In genomic region chr17:28950017-28950751, GRCh38 we compare ENCODE assay signal across 8 cellular contexts. TPM values are rescaled to one million over a fixed set of nuclear protein-coding genes. Genes with fewer than 3 reads are reported as not detected.
DNase-seq lines count a peak whose midpoint lies in the region; ATAC-seq and TF ChIP-seq lines count a peak whose summit lies in the region.

No MANE protein-coding gene starts in this region.

- peak overlapping the region; percentile 54 for H3K4me3 ChIP-seq in mucosa of descending colon

- H3K9me3 ChIP-seq in mucosa of descending colon, result no peaks in the 10 kb centered on the region

- H3K4me1 ChIP-seq in mucosa of descending colon (ENCODE audit: low read depth), result peaks cover 26% of the 10 kb centered on the region

- H3K27me3 Mint-ChIP-seq in endothelial cell (ENCODE audit: unreplicated experiment), result peaks cover 2% of the 10 kb centered on the region

- H3K36me3 Mint-ChIP-seq in endothelial cell (ENCODE audit: low read depth, unreplicated experiment), result peaks cover 24% of the 10 kb centered on the region

- POLR2A ChIA-PET in GM10248 (lab: Yijun Ruan, JAX), result interaction anchor here (0.8 to 3.8 kb wide), 2 partner anchors 24 to 223 kb away, joined by 4 to 20 read pairs; partner anchors contain the start of gene TLCD1

- H3K9me3 Mint-ChIP-seq in endothelial cell (ENCODE audit: unreplicated experiment), result no peaks in the 10 kb centered on the region

- ATAC-seq in mucosa of descending colon, result no peak
- ATAC-seq in HG03571 (IDR thresholded peaks at IDR 0.05; ENCODE audit: unreplicated experiment), result no peak

- peak overlapping the region; percentile 94 for H3K4me3 Mint-ChIP-seq in endothelial cell (ENCODE audit: unreplicated experiment)

- peak; percentile 32 for DNase-seq in GM10248 (ENCODE audit: extremely low spot score)
- DNase-seq in NCI-H524 treated with DMSO at 0.1 percent for 48 hours (lab: John Stamatoyannopoulos, UW), result peak; percentile 35
- peak; percentile 32 to 39 (median 33) for DNase-seq in activated CD8-positive, alpha-beta memory T cell treated with anti-CD3 and anti-CD28 coated beads for 48 hours (ENCODE audit: low read depth in 2 of 3, low spot score in 2 of 3)
- DNase-seq in endothelial cell (ENCODE audit: low spot score), result peak; percentile 50
- DNase-seq in mucosa of descending colon, result peak; percentile 69 to 89 (median 78)
- peak; percentile 26 to 34 for DNase-seq in stimulated activated CD8-positive, alpha-beta memory T cell treated with anti-CD3 and anti-CD28 coated beads, Interleukin-7, amount 100 ng/mL, for 48 hours (ENCODE audit: extremely low read depth in 1 of 2, low read depth in 1 of 2)
- DNase-seq in middle frontal gyrus (ENCODE audit: extremely low spot score, low spot score), result no peak

- intact Hi-C loops in mucosa of descending colon (cut with DNase I, micrococcal nuclease), result no loop called here

- H3K27ac Mint-ChIP-seq in endothelial cell (ENCODE audit: unreplicated experiment), result no peak overlapping the region

- CTCF ChIA-PET in GM10248 (lab: Yijun Ruan, JAX), result interaction anchor here (0.8 to 2.4 kb wide), 11 partner anchors 11 to 306 kb away, joined by 3 to 24 read pairs (median 4); partner anchors contain the start of gene TLCD1

- TF ChIP-seq CTCF in GM10248 (IDR thresholded peaks at IDR 0.05; ENCODE audit: control extremely low read depth, extremely low read depth, low read depth, missing control alignments) (no peak), endothelial cell (IDR thresholded peaks at IDR 0.05; ENCODE audit: unreplicated experiment) (no peak), mucosa of descending colon (IDR thresholded peaks at IDR 0.05) (no peak)

- peaks cover 18% of the 10 kb centered on the region for H3K4me1 Mint-ChIP-seq in endothelial cell (ENCODE audit: unreplicated experiment)

- no peaks in the 10 kb centered on the region for H3K36me3 ChIP-seq in mucosa of descending colon (ENCODE audit: low read depth)

RNA-seq across cellular contexts. Expression of gene PHF12, which starts 1.1 kb away (rescaled TPM):
- total RNA-seq in endothelial cell (ENCODE audit: unreplicated experiment) (56.1 TPM), mucosa of descending colon (10 to 100 TPM; 35.9 to 59.7 (median 39.2) TPM)

RNA-seq across cellular contexts. Expression of gene DHRS13, which starts 47.3 kb away (rescaled TPM):
- 8.2 TPM for total RNA-seq in endothelial cell (ENCODE audit: unreplicated experiment)
- total RNA-seq in mucosa of descending colon, result 10 to 100 TPM in 1 of 3 donors, 1 to 10 TPM in 2; 7.1 to 10.1 (median 7.3) TPM

RNA-seq across cellular contexts. Expression of gene FLOT2, which starts 52.7 kb away (rescaled TPM):
- total RNA-seq in endothelial cell (ENCODE audit: unreplicated experiment) (156 TPM), mucosa of descending colon (10 to 100 TPM; 87.9 to 98.0 (median 89.8) TPM)

RNA-seq across cellular contexts. Expression of gene SEZ6, which starts 55.6 kb away (rescaled TPM):
- total RNA-seq in endothelial cell (ENCODE audit: unreplicated experiment) (0.10 TPM), mucosa of descending colon (1 to 10 TPM in 1 of 3 donors, under 1 TPM in 1, not detected in 1; 0.31 to 1.0 TPM)
